ENCODE assay signal across 15 cellular contexts in the genomic region with DNA sequence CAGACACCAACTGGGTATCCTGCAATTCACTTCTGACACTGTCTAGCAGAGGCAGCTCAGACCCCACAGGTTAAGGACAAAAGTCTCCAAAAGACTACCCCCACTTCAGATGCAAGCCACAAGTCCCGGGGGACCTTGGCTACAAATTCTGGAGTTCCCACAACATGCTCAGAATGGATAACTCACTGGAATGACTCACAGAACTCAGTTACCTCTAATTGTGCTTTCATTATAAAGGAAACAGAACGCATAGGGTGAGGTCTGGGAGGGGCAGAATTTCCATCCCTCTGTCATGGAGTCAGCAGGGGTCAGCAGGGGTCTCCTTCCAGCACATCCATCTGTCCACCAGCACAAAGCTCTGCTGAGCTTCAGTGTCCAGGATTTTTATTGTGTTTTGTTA.
DNase-seq lines count a peak whose midpoint lies in the region; ATAC-seq and TF ChIP-seq lines count a peak whose summit lies in the region.
"Had no signal": no experiment of that assay in that cellular context is flagged by ENCODE, and none has a peak within 500 bp of the region (broad histone marks: within the 10 kb centered on the region; RNA-seq: fewer than 3 reads in every experiment).

No MANE protein-coding gene starts in this region.

- peaks cover 3% of the 10 kb centered on the region for H3K27me3 Mint-ChIP-seq in brain

- DNase-seq in HCEC 1CT = peak; percentile 32
- peak; percentile 80 for DNase-seq in hepatic stellate cell (ENCODE audit: low spot score)
- DNase-seq in stromal cell of bone marrow (ENCODE audit: low read depth) = peak; percentile 15
- DNase-seq in activated naive CD4-positive, alpha-beta T cell treated with anti-CD3 and anti-CD28 coated beads, Interleukin-2, amount 50 U/mL, for 72 hours (ENCODE audit: low spot score in 2 of 2) = no peak
- no peak for DNase-seq in esophagus muscularis mucosa (ENCODE audit: extremely low spot score)
- DNase-seq: activated CD4-positive, alpha-beta T cell treated with anti-CD3 and anti-CD28 coated beads for 4 hours; activated gamma-delta T cell; hippocampal formation; NCI-H69; SK-N-SH had no signal

- no peaks in the 10 kb centered on the region for H3K36me3 Mint-ChIP-seq in brain
- H3K36me3 Mint-ChIP-seq in activated naive CD4-positive, alpha-beta T cell treated with anti-CD3 and anti-CD28 coated beads, Interleukin-2, amount 50 U/mL, for 72 hours = peaks cover 0 to 4% of the 10 kb centered on the region in 2 donors
- H3K36me3 Mint-ChIP-seq: stimulated activated effector memory CD8-positive, alpha-beta T cell treated with anti-CD3 and anti-CD28 coated beads, Interleukin-12 subunit alpha, Interleukin-12 subunit beta, amount 100 ng/mL, for 72 hours had no signal

- WGBS in esophagus muscularis mucosa = 58% methylated on average over 2 of the region's 2 CpGs

- H3K9me3 ChIP-seq in esophagus muscularis mucosa = peaks cover 0 to 8% (median 3%) of the 10 kb centered on the region in 4 donors
- H3K9me3 ChIP-seq: SK-N-SH had no signal

- intact Hi-C loops in esophagus muscularis mucosa (cut with DNase I) = no loop called here

- H3K4me1 Mint-ChIP-seq in brain = peaks cover 89% of the 10 kb centered on the region
- H3K4me1 Mint-ChIP-seq: stimulated activated effector memory CD8-positive, alpha-beta T cell treated with anti-CD3 and anti-CD28 coated beads, Interleukin-12 subunit alpha, Interleukin-12 subunit beta, amount 100 ng/mL, for 72 hours had no signal

- no peaks in the 10 kb centered on the region for H3K36me3 ChIP-seq in esophagus muscularis mucosa

- peak overlapping the region; percentile 89 to 98 (median 95) for H3K27ac Mint-ChIP-seq in brain
- H3K27ac Mint-ChIP-seq in activated naive CD4-positive, alpha-beta T cell treated with anti-CD3 and anti-CD28 coated beads, Interleukin-2, amount 50 U/mL, for 72 hours = no peak overlapping the region
- H3K27ac Mint-ChIP-seq: stimulated activated effector memory CD8-positive, alpha-beta T cell treated with anti-CD3 and anti-CD28 coated beads, Interleukin-12 subunit alpha, Interleukin-12 subunit beta, amount 100 ng/mL, for 72 hours had no signal

- H3K27me3 ChIP-seq in esophagus muscularis mucosa = peaks cover 0 to 36% (median 0%) of the 10 kb centered on the region in 4 donors

- ATAC-seq in HG03175 (IDR thresholded peaks at IDR 0.05; ENCODE audit: unreplicated experiment) = no peak
- no peak for ATAC-seq in HG03108 (IDR thresholded peaks at IDR 0.05; ENCODE audit: unreplicated experiment)
- ATAC-seq in activated naive CD4-positive, alpha-beta T cell treated with anti-CD3 and anti-CD28 coated beads, Interleukin-2, amount 50 U/mL, for 72 hours = no peak
- ATAC-seq: stimulated activated effector memory CD8-positive, alpha-beta T cell treated with anti-CD3 and anti-CD28 coated beads, Interleukin-12 subunit alpha, Interleukin-12 subunit beta, amount 100 ng/mL, for 72 hours had no signal

- H3K27ac ChIP-seq in esophagus muscularis mucosa (replicated peaks in 1 of 4) = no peak overlapping the region
- H3K27ac ChIP-seq: coronary artery had no signal

- H3K9me3 Mint-ChIP-seq in brain = no peaks in the 10 kb centered on the region
- H3K9me3 Mint-ChIP-seq in activated naive CD4-positive, alpha-beta T cell treated with anti-CD3 and anti-CD28 coated beads, Interleukin-2, amount 50 U/mL, for 72 hours = no peaks in the 10 kb centered on the region
- H3K9me3 Mint-ChIP-seq: stimulated activated effector memory CD8-positive, alpha-beta T cell treated with anti-CD3 and anti-CD28 coated beads, Interleukin-12 subunit alpha, Interleukin-12 subunit beta, amount 100 ng/mL, for 72 hours had no signal

- no peak for TF ChIP-seq EP300 in esophagus muscularis mucosa (IDR thresholded peaks at IDR 0.05)

- H3K4me3 Mint-ChIP-seq in brain = peak overlapping the region; percentile 71 to 80 (median 77)
- H3K4me3 Mint-ChIP-seq: stimulated activated effector memory CD8-positive, alpha-beta T cell treated with anti-CD3 and anti-CD28 coated beads, Interleukin-12 subunit alpha, Interleukin-12 subunit beta, amount 100 ng/mL, for 72 hours had no signal

- no peak for TF ChIP-seq POLR2A in esophagus muscularis mucosa (IDR thresholded peaks at IDR 0.05; ENCODE audit: low read depth)

- no peak for TF ChIP-seq CTCF in brain (conservative IDR thresholded peaks at IDR 0.05)
- no peak for TF ChIP-seq CTCF in esophagus muscularis mucosa (IDR thresholded peaks at IDR 0.05)

- H3K4me3 ChIP-seq in esophagus muscularis mucosa = no peak overlapping the region
- H3K4me3 ChIP-seq: coronary artery had no signal

- peaks cover 0 to 13% (median 2%) of the 10 kb centered on the region in 4 donors for H3K4me1 ChIP-seq in esophagus muscularis mucosa

Comparison
In these comparisons a context has a peak if more than half of its experiments do, and no peak if none do; other contexts are left out.
1. DNase-seq: peak in HCEC 1CT (single experiment), hepatic stellate cell (single experiment) and stromal cell of bone marrow (single experiment); none in activated naive CD4-positive, alpha-beta T cell treated with anti-CD3 and anti-CD28 coated beads, Interleukin-2, amount 50 U/mL, for 72 hours (0 of 2) and esophagus muscularis mucosa (single experiment).
2. H3K27ac Mint-ChIP-seq: peak in brain (5 of 5); none in activated naive CD4-positive, alpha-beta T cell treated with anti-CD3 and anti-CD28 coated beads, Interleukin-2, amount 50 U/mL, for 72 hours (0 of 2).